Comparison of ENCODE assay signal across 8 cellular contexts in genomic region chr5:102090770-102091169, GRCh38.
DNase-seq lines count a peak whose midpoint lies in the region; ATAC-seq and TF ChIP-seq lines count a peak whose summit lies in the region.

No MANE protein-coding gene starts in this region.

- H3K27me3 Mint-ChIP-seq in brain, result no peaks in the 10 kb centered on the region
- H3K27me3 Mint-ChIP-seq in stimulated activated naive CD8-positive, alpha-beta T cell treated with anti-CD3 and anti-CD28 coated beads, Interleukin-15, amount 100 ng/mL, for 72 hours, result no peaks in the 10 kb centered on the region
- H3K27me3 Mint-ChIP-seq in stimulated activated memory B cell treated with anti-CD40 and anti-IgM and Interleukin-4, amounts not matched to agents 10 μg/mL and 1 μg/mL and 100 μg/mL, for 72 hours, result no peaks in the 10 kb centered on the region

- H3K36me3 ChIP-seq in HEK293 (ENCODE audit: control insufficient read depth in 2 of 2, insufficient read depth in 1 of 2, low read length in 2 of 2) (no peaks in the 10 kb centered on the region), gastrocnemius medialis (no peaks in the 10 kb centered on the region)

- H3K4me3 ChIP-seq in HEK293 (ENCODE audit: low read depth, low read length), result no peak overlapping the region
- no peak overlapping the region for H3K4me3 ChIP-seq in gastrocnemius medialis

- DNase-seq in NCI-H2081 (lab: John Stamatoyannopoulos, UW), result peak; percentile 56 to 73
- no peak for DNase-seq in NCI-H2081 treated with DMSO at 0.1 percent for 48 hours (lab: John Stamatoyannopoulos, UW)
- peak; percentile 64 for DNase-seq in NCI-H146 treated with DMSO at 0.1 percent for 48 hours (lab: John Stamatoyannopoulos, UW; ENCODE audit: unreplicated experiment)
- no peak for DNase-seq in stimulated activated naive CD8-positive, alpha-beta T cell treated with anti-CD3 and anti-CD28 coated beads, Interleukin-15, amount 100 ng/mL, for 72 hours
- no peak for DNase-seq in gastrocnemius medialis

- H3K4me1 Mint-ChIP-seq in brain, result peaks cover 10% of the 10 kb centered on the region
- no peaks in the 10 kb centered on the region for H3K4me1 Mint-ChIP-seq in stimulated activated naive CD8-positive, alpha-beta T cell treated with anti-CD3 and anti-CD28 coated beads, Interleukin-15, amount 100 ng/mL, for 72 hours
- H3K4me1 Mint-ChIP-seq in stimulated activated memory B cell treated with anti-CD40 and anti-IgM and Interleukin-4, amounts not matched to agents 10 μg/mL and 1 μg/mL and 100 μg/mL, for 72 hours, result no peaks in the 10 kb centered on the region

- TF ChIP-seq CTCF in HEK293 (tag by site-specific recombination; IDR thresholded peaks at IDR 0.05), result peak; percentile 49
- peak; percentile 12 to 60 for TF ChIP-seq CTCF in brain (conservative IDR thresholded peaks at IDR 0.05)
- no peak for TF ChIP-seq CTCF in gastrocnemius medialis (IDR thresholded peaks at IDR 0.05 in 4 of 5, conservative IDR thresholded peaks at IDR 0.05 in 1 of 5)

- in situ Hi-C loops in gastrocnemius medialis (cut with MboI; ENCODE audit: low sequenced_read_pairs in 4 of 4), result no loop called here

- no peaks in the 10 kb centered on the region for H3K27me3 ChIP-seq in gastrocnemius medialis

- H3K9me3 Mint-ChIP-seq in brain, result peaks cover 0 to 2% (median 0%) of the 10 kb centered on the region in 5 experiments
- peaks cover 0 to 7% of the 10 kb centered on the region in 2 donors for H3K9me3 Mint-ChIP-seq in stimulated activated naive CD8-positive, alpha-beta T cell treated with anti-CD3 and anti-CD28 coated beads, Interleukin-15, amount 100 ng/mL, for 72 hours
- no peaks in the 10 kb centered on the region for H3K9me3 Mint-ChIP-seq in stimulated activated memory B cell treated with anti-CD40 and anti-IgM and Interleukin-4, amounts not matched to agents 10 μg/mL and 1 μg/mL and 100 μg/mL, for 72 hours

- intact Hi-C loops in gastrocnemius medialis (cut with DNase I; ENCODE audit: low total_unique reads), result no loop called here

- peak; percentile 64 for ATAC-seq in stimulated activated naive CD8-positive, alpha-beta T cell treated with anti-CD3 and anti-CD28 coated beads, Interleukin-15, amount 100 ng/mL, for 72 hours
- no peak for ATAC-seq in stimulated activated memory B cell treated with anti-CD40 and anti-IgM and Interleukin-4, amounts not matched to agents 10 μg/mL and 1 μg/mL and 100 μg/mL, for 72 hours
- no peak for ATAC-seq in gastrocnemius medialis

- no peak for TF ChIP-seq POLR2A in gastrocnemius medialis (IDR thresholded peaks at IDR 0.05)

- CTCF ChIA-PET in HEK293 (lab: Yijun Ruan, JAX), result interaction anchor here (0.6 to 3.5 kb wide), 18 partner anchors 8 to 1490 kb away, joined by 3 to 14 read pairs (median 3); no protein-coding TSS in a partner anchor

- H3K27ac ChIP-seq in HEK293 (ENCODE audit: extremely low read depth, low read depth, low read length) (no peak overlapping the region), gastrocnemius medialis (no peak overlapping the region)

- POLR2A ChIA-PET in HEK293 (lab: Yijun Ruan, JAX), result no interaction called here

- H3K4me1 ChIP-seq in HEK293 (ENCODE audit: control insufficient read depth, insufficient read depth, low read length) (no peaks in the 10 kb centered on the region), gastrocnemius medialis (no peaks in the 10 kb centered on the region)

- no peak overlapping the region for H3K27ac Mint-ChIP-seq in brain
- H3K27ac Mint-ChIP-seq in stimulated activated naive CD8-positive, alpha-beta T cell treated with anti-CD3 and anti-CD28 coated beads, Interleukin-15, amount 100 ng/mL, for 72 hours, result no peak overlapping the region
- H3K27ac Mint-ChIP-seq in stimulated activated memory B cell treated with anti-CD40 and anti-IgM and Interleukin-4, amounts not matched to agents 10 μg/mL and 1 μg/mL and 100 μg/mL, for 72 hours, result no peak overlapping the region

- no peaks in the 10 kb centered on the region for H3K9me3 ChIP-seq in HEK293 (ENCODE audit: control insufficient read depth, insufficient read depth, low read depth, low read length)
- no peaks in the 10 kb centered on the region for H3K9me3 ChIP-seq in gastrocnemius medialis

- H3K36me3 Mint-ChIP-seq in brain, result no peaks in the 10 kb centered on the region
- no peaks in the 10 kb centered on the region for H3K36me3 Mint-ChIP-seq in stimulated activated memory B cell treated with anti-CD40 and anti-IgM and Interleukin-4, amounts not matched to agents 10 μg/mL and 1 μg/mL and 100 μg/mL, for 72 hours

- no peak overlapping the region for H3K4me3 Mint-ChIP-seq in brain
- no peak overlapping the region for H3K4me3 Mint-ChIP-seq in stimulated activated naive CD8-positive, alpha-beta T cell treated with anti-CD3 and anti-CD28 coated beads, Interleukin-15, amount 100 ng/mL, for 72 hours
- H3K4me3 Mint-ChIP-seq in stimulated activated memory B cell treated with anti-CD40 and anti-IgM and Interleukin-4, amounts not matched to agents 10 μg/mL and 1 μg/mL and 100 μg/mL, for 72 hours, result no peak overlapping the region

TF ChIP-seq in HEK293, 187 proteins besides CTCF, POLR2A, EP300 and RAD21:
- TF ChIP-seq ZFP37 (tag by site-specific recombination; IDR thresholded peaks at IDR 0.05) (no peak), ZNF398 (tag by site-specific recombination; IDR thresholded peaks at IDR 0.05) (no peak), ZNF404 (tag by site-specific recombination; IDR thresholded peaks at IDR 0.05) (no peak), TCF7L2 (IDR thresholded peaks at IDR 0.05; ENCODE audit: borderline replicate concordance, low read depth, low read length) (peak; percentile 94), ZNF501 (tag by site-specific recombination; IDR thresholded peaks at IDR 0.05) (no peak), ZNF391 (tag by site-specific recombination; IDR thresholded peaks at IDR 0.05; ENCODE audit: borderline replicate concordance, low read depth) (no peak), KLF8 (tag by site-specific recombination; IDR thresholded peaks at IDR 0.05) (no peak), ZNF133 (tag by site-specific recombination; IDR thresholded peaks at IDR 0.05) (no peak), ZNF654 (tag by site-specific recombination; IDR thresholded peaks at IDR 0.05; ENCODE audit: low read depth) (peak; percentile 64), SALL2 (tag by site-specific recombination; IDR thresholded peaks at IDR 0.05; ENCODE audit: borderline replicate concordance) (no peak), ZNF341 (tag by site-specific recombination; IDR thresholded peaks at IDR 0.05; ENCODE audit: low read depth) (no peak)
- TF ChIP-seq, protein P1, sequence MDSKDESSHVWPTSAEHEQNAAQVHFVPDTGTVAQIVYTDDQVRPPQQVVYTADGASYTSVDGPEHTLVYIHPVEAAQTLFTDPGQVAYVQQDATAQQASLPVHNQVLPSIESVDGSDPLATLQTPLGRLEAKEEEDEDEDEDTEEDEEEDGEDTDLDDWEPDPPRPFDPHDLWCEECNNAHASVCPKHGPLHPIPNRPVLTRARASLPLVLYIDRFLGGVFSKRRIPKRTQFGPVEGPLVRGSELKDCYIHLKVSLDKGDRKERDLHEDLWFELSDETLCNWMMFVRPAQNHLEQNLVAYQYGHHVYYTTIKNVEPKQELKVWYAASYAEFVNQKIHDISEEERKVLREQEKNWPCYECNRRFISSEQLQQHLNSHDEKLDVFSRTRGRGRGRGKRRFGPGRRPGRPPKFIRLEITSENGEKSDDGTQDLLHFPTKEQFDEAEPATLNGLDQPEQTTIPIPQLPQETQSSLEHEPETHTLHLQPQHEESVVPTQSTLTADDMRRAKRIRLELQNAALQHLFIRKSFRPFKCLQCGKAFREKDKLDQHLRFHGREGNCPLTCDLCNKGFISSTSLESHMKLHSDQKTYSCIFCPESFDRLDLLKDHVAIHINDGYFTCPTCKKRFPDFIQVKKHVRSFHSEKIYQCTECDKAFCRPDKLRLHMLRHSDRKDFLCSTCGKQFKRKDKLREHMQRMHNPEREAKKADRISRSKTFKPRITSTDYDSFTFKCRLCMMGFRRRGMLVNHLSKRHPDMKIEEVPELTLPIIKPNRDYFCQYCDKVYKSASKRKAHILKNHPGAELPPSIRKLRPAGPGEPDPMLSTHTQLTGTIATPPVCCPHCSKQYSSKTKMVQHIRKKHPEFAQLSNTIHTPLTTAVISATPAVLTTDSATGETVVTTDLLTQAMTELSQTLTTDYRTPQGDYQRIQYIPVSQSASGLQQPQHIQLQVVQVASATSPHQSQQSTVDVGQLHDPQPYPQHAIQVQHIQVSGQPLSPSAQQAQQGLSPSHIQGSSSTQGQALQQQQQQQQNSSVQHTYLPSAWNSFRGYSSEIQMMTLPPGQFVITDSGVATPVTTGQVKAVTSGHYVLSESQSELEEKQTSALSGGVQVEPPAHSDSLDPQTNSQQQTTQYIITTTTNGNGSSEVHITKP (tag by site-specific recombination; IDR thresholded peaks at IDR 0.05), result no peak

Comparison
In these comparisons a context has a peak if more than half of its experiments do, and no peak if none do; other contexts are left out.
1. DNase-seq: peak in NCI-H2081 (2 of 2) and NCI-H146 treated with DMSO at 0.1 percent for 48 hours (single experiment); none in NCI-H2081 treated with DMSO at 0.1 percent for 48 hours (single experiment), stimulated activated naive CD8-positive, alpha-beta T cell treated with anti-CD3 and anti-CD28 coated beads, Interleukin-15, amount 100 ng/mL, for 72 hours (0 of 2) and gastrocnemius medialis (0 of 2).
2. CTCF ChIP-seq: peak in HEK293 (single experiment) and brain (2 of 2); none in gastrocnemius medialis (0 of 5).